Comparison of ENCODE assay signal across 8 cellular contexts in the genomic region with DNA sequence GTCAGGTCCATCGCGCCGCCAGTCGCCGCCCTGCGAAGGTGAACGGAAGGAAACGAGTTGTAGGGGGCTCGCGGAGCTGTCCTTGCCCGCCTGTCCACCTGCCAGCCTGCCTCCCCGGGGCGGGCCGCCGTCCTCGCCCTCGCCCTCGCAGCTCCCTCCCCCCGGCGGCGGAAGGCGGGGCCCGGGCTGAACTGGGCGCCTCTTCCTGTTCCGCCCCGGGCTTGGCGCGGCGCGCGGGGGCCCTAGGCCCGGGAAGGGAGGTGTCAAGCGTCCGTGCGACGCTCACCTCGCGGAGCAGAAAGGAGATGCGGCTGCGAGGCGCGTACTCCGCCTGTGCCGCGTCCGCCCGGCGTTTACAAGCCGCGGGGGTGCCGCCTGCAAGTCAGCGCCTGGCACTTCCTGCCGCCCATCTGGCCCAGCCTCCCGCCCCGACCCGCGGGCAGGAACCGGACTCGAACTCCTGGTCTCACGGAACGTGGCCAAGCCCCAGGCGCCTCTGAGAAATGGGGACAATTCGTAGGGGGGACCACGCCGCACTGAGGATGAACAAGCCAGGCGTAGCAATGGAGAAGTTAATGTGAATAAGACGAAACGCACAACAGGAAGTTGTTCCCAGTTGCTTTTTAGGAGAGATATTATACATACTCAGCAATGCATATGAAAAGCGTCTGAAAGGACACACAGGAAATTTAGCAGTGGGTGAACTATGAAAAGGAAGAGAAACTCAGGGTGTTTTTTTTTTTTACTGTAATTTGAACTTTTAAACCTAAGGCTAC. TPM values are rescaled to one million over a fixed set of nuclear protein-coding genes. Genes with fewer than 3 reads are reported as not detected.
DNase-seq lines count a peak whose midpoint lies in the region; ATAC-seq and TF ChIP-seq lines count a peak whose summit lies in the region.

A gene (minus strand): TSS at position 108 of the 776 bp plus-strand sequence. CDS start 97 bp downstream, at position 11.

- DNase-seq in BJ (ENCODE audit: low read depth): peak; percentile 30
- peak; percentile 83 for DNase-seq in GM19238 (ENCODE audit: insufficient read length, low spot score)
- peak; percentile 2 for DNase-seq in NCI-H524 treated with DMSO at 0.1 percent for 48 hours (lab: John Stamatoyannopoulos, UW)
- peak; percentile 97 for DNase-seq in activated CD4-positive, alpha-beta T cell treated with anti-CD3 and anti-CD28 coated beads, Interleukin-2, amount 10 ng/mL, durations not matched to agents 24 days and 14 days
- peak; percentile 90 for DNase-seq in coronary artery (ENCODE audit: low spot score)
- DNase-seq in left lobe of liver (ENCODE audit: low spot score): peak; percentile 92
- peak; percentile 80 for DNase-seq in stimulated activated CD4-positive, alpha-beta T cell treated with anti-CD3 and anti-CD28 coated beads, Interleukin-2, amount 100 ng/mL, for 4 hours (ENCODE audit: low read depth)

- no peaks in the 10 kb centered on the region for H3K9me3 Mint-ChIP-seq in activated CD4-positive, alpha-beta T cell treated with anti-CD3 and anti-CD28 coated beads, Interleukin-2, amount 10 ng/mL, durations not matched to agents 24 days and 14 days

- no peaks in the 10 kb centered on the region for H3K27me3 ChIP-seq in BJ (ENCODE audit: control insufficient read depth, insufficient read depth, low read length)

- ATAC-seq in HG03439 (IDR thresholded peaks at IDR 0.05; ENCODE audit: unreplicated experiment) (peak; percentile 67), left lobe of liver (peak; percentile 87)

- H3K4me1 Mint-ChIP-seq in activated CD4-positive, alpha-beta T cell treated with anti-CD3 and anti-CD28 coated beads, Interleukin-2, amount 10 ng/mL, durations not matched to agents 24 days and 14 days: peaks cover 61% of the 10 kb centered on the region

- H3K4me3 ChIP-seq in BJ (ENCODE audit: low read depth, low read length) (peak within 1 kb of the TSS; percentile 95), coronary artery (peak within 1 kb of the TSS; percentile 95)

- no peaks in the 10 kb centered on the region for H3K27me3 Mint-ChIP-seq in activated CD4-positive, alpha-beta T cell treated with anti-CD3 and anti-CD28 coated beads, Interleukin-2, amount 10 ng/mL, durations not matched to agents 24 days and 14 days

- H3K27ac Mint-ChIP-seq in activated CD4-positive, alpha-beta T cell treated with anti-CD3 and anti-CD28 coated beads, Interleukin-2, amount 10 ng/mL, durations not matched to agents 24 days and 14 days: peak within 1 kb of the TSS; percentile 99

- POLR2A ChIA-PET in BJ (lab: Charles Lee): interaction anchor here (0.5 to 0.7 kb wide), 3 partner anchors 13 to 98 kb away, joined by 3 to 5 read pairs (median 4); a partner anchor contains a TSS

- TF ChIP-seq CTCF in BJ (IDR thresholded peaks at IDR 0.05; ENCODE audit: insufficient read depth, low read depth, low read length) (no peak), coronary artery (IDR thresholded peaks at IDR 0.05) (no peak)

- H3K4me3 Mint-ChIP-seq in activated CD4-positive, alpha-beta T cell treated with anti-CD3 and anti-CD28 coated beads, Interleukin-2, amount 10 ng/mL, durations not matched to agents 24 days and 14 days: peak within 1 kb of the TSS; percentile 94

- peaks cover 56% of the 10 kb centered on the region for H3K36me3 Mint-ChIP-seq in activated CD4-positive, alpha-beta T cell treated with anti-CD3 and anti-CD28 coated beads, Interleukin-2, amount 10 ng/mL, durations not matched to agents 24 days and 14 days (ENCODE audit: low read depth)

- peak within 1 kb of the TSS; percentile 92 to 99 for H3K27ac ChIP-seq in coronary artery

- H3K36me3 ChIP-seq in BJ (ENCODE audit: control insufficient read depth, insufficient read depth, low read length): peaks cover 41% of the 10 kb centered on the region

- CTCF ChIA-PET in BJ (lab: Yijun Ruan, JAX): interaction anchor here (0.6 to 8.5 kb wide), 9 partner anchors 15 to 176 kb away, joined by 3 to 90 read pairs (median 3); a partner anchor contains a TSS

- intact Hi-C loops in activated CD4-positive, alpha-beta T cell treated with anti-CD3 and anti-CD28 coated beads, Interleukin-2, amount 10 ng/mL, durations not matched to agents 24 days and 14 days (cut with micrococcal nuclease): loop anchor here (1.0 to 5.0 kb wide), 11 partner anchors 17 to 960 kb away; a partner anchor contains a TSS

RNA-seq across cellular contexts. Expression of the gene that starts here (rescaled TPM):
- polyA plus RNA-seq in BJ (2011; rRNA removed): 43.5 and 66.9 TPM in 2 replicates
- 12.4 and 18.1 TPM in 2 replicates for polyA minus RNA-seq in BJ (2011; rRNA and poly(A)+ RNA removed)
- 62.0 and 62.6 TPM in 2 replicates for total RNA-seq in activated CD4-positive, alpha-beta T cell treated with anti-CD3 and anti-CD28 coated beads, Interleukin-2, amount 10 ng/mL, durations not matched to agents 24 days and 14 days
- total RNA-seq in left lobe of liver: 31.2 TPM

Comparison
In these comparisons a context has a peak if more than half of its experiments do, and no peak if none do; other contexts are left out.
1. Peak in every context shown above with its lines: DNase-seq, ATAC-seq, H3K4me3 ChIP-seq and H3K27ac ChIP-seq.
2. DNase-seq: peak in every context shown above with its lines; median percentile 97 in activated CD4-positive, alpha-beta T cell treated with anti-CD3 and anti-CD28 coated beads, Interleukin-2, amount 10 ng/mL, durations not matched to agents 24 days and 14 days; 92 in left lobe of liver; 90 in coronary artery; 83 in GM19238; 80 in stimulated activated CD4-positive, alpha-beta T cell treated with anti-CD3 and anti-CD28 coated beads, Interleukin-2, amount 100 ng/mL, for 4 hours; 30 in BJ; 2 in NCI-H524 treated with DMSO at 0.1 percent for 48 hours.